In the genomic region with DNA sequence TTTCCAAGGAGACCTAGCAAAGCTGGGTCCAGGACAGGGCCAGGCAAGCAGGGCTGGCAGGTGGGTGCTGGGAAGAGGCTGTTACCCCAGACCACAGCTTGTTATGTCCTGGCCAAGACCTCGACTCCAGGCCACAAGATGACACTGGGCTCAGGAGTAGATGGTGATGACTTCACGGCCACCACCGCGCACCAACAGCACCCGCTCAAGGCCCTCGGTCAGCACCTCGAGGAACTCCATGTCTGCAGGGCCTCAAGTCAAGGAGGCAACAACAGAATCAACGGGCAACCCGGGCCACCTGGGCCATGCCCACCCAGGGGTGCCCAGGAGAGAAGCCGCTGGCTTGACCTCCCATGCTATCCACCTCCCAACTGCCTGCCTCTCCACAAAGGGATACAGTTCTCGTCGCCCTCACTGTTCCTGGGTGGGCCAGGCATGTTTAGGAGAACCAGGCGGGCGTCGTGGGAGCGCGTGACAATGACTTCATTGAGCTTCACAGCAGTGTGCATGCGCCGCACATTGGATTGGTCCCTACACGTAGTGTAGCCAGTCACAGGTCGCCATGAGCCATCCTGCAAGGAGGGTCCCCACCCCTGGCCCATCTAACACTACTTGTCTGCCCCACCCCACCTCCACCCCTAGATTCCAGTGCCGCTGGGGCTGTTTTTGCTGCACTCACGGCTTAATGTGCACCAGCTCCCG, we compare ENCODE assay signal across 8 cellular contexts. TPM values are rescaled to one million over a fixed set of nuclear protein-coding genes. Genes with fewer than 3 reads are reported as not detected.
DNase-seq lines count a peak whose midpoint lies in the region; ATAC-seq and TF ChIP-seq lines count a peak whose summit lies in the region.
"Had no signal": no experiment of that assay in that cellular context is flagged by ENCODE, and none has a peak within 500 bp of the region (broad histone marks: within the 10 kb centered on the region; RNA-seq: fewer than 3 reads in every experiment).

No MANE protein-coding gene starts in this region.

- intact Hi-C loops in colonic mucosa (cut with DNase I) (no loop called here), prostate gland (cut with DNase I) (no loop called here), left colon (cut with DNase I, micrococcal nuclease) (no loop called here)

- H3K9me3 ChIP-seq in AG04450 (ENCODE audit: control insufficient read depth, insufficient read depth, low read length): no peaks in the 10 kb centered on the region; the same call in 1 of the 2 replicates
- no peaks in the 10 kb centered on the region for H3K9me3 ChIP-seq in colonic mucosa
- no peaks in the 10 kb centered on the region for H3K9me3 ChIP-seq in prostate gland
- H3K9me3 ChIP-seq: thyroid gland had no signal

- H3K36me3 ChIP-seq in colonic mucosa (peaks cover 4% of the 10 kb centered on the region), prostate gland (peaks cover 21 to 40% of the 10 kb centered on the region in 2 donors)

- H3K27me3 ChIP-seq in AG04450 (ENCODE audit: control insufficient read depth, insufficient read depth, low read length) (no peaks in the 10 kb centered on the region), colonic mucosa (no peaks in the 10 kb centered on the region), prostate gland (replicated peaks; ENCODE audit: insufficient read depth) (no peaks in the 10 kb centered on the region)
- H3K27me3 ChIP-seq: thyroid gland had no signal

- H3K4me3 ChIP-seq in AG04450 (ENCODE audit: low read depth, low read length): no peak overlapping the region
- no peak overlapping the region for H3K4me3 ChIP-seq in colonic mucosa
- no peak overlapping the region for H3K4me3 ChIP-seq in prostate gland
- H3K4me3 ChIP-seq: thyroid gland had no signal

- no peak for TF ChIP-seq POLR2A in prostate gland (IDR thresholded peaks at IDR 0.05)

- ATAC-seq in HG03159 (IDR thresholded peaks at IDR 0.05; ENCODE audit: unreplicated experiment) (no peak), left colon (no peak)
- ATAC-seq: activated T-cell treated with anti-CD3 and anti-CD28 coated beads, Interleukin-2, amount 50 U/mL, for 4 hours had no signal

- CTCF ChIA-PET in AG04450 (lab: Charles Lee): interaction anchor here (0.6 kb wide), 1 partner anchor 297 kb away, joined by 3 read pairs; no protein-coding TSS in a partner anchor

- peak overlapping the region; percentile 21 for H3K27ac ChIP-seq in AG04450 (ENCODE audit: low read depth, low read length)
- peak overlapping the region; percentile 40 for H3K27ac ChIP-seq in colonic mucosa
- H3K27ac ChIP-seq in prostate gland: peak overlapping the region; percentile 33 to 59

- H3K4me1 ChIP-seq in colonic mucosa (no peaks in the 10 kb centered on the region), prostate gland (replicated peaks) (no peaks in the 10 kb centered on the region)

- POLR2A ChIA-PET in AG04450 (lab: Yijun Ruan, JAX): no interaction called here

- no peak for TF ChIP-seq CTCF in AG04450 (IDR thresholded peaks at IDR 0.05; ENCODE audit: low read depth, low read length)
- no peak for TF ChIP-seq CTCF in colonic mucosa (IDR thresholded peaks at IDR 0.05)
- no peak for TF ChIP-seq CTCF in prostate gland (IDR thresholded peaks at IDR 0.05)

- WGBS in prostate gland: 89% methylated on average over 24 of the region's 24 CpGs

- H3K9ac ChIP-seq in colonic mucosa (ENCODE audit: low read depth in 2 of 2, low read length in 2 of 2): no peak overlapping the region

- DNase-seq in AG04450 (ENCODE audit: low read depth, low spot score) (no peak), colonic mucosa (no peak), prostate gland (ENCODE audit: low spot score) (no peak), NCI-H526 (lab: John Stamatoyannopoulos, UW) (no peak), left colon (no peak)
- DNase-seq: activated T-cell treated with anti-CD3 and anti-CD28 coated beads, Interleukin-2, amount 50 U/mL, for 4 hours; thyroid gland had no signal

RNA-seq across cellular contexts. Expression of a gene that starts 0.9 kb away (rescaled TPM):
- 5.2 and 7.9 TPM in 2 replicates for polyA plus RNA-seq in AG04450 (2011; rRNA removed)
- 4.0 and 6.1 TPM in 2 replicates for polyA minus RNA-seq in AG04450 (2011; rRNA and poly(A)+ RNA removed)
- total RNA-seq in colonic mucosa: 1 to 10 TPM; 3.4 to 3.6 TPM
- 10 to 100 TPM in 1 of 2 donors, 1 to 10 TPM in 1; 6.9 to 17.4 TPM for total RNA-seq in prostate gland
- 1 to 10 TPM; 2.3 to 5.0 TPM for total RNA-seq in left colon

RNA-seq across cellular contexts. Expression of a gene that starts 8.2 kb away (rescaled TPM):
- 18.1 and 29.1 TPM in 2 replicates for polyA plus RNA-seq in AG04450 (2011; rRNA removed)
- 7.3 and 7.7 TPM in 2 replicates for polyA minus RNA-seq in AG04450 (2011; rRNA and poly(A)+ RNA removed)
- total RNA-seq in colonic mucosa: 100 to 1,000 TPM; 120 to 124 TPM
- 10 to 100 TPM; 29.9 to 42.5 TPM for total RNA-seq in prostate gland
- total RNA-seq in left colon: 100 to 1,000 TPM; 114 to 164 TPM

RNA-seq across cellular contexts. Expression of a gene that starts 13.2 kb away (rescaled TPM):
- polyA plus RNA-seq in AG04450 (2011; rRNA removed): 0.14 and 0.29 TPM in 2 replicates
- 0.70 TPM in 1 of 2 replicates, not detected in the other for polyA minus RNA-seq in AG04450 (2011; rRNA and poly(A)+ RNA removed)
- 1 to 10 TPM in 1 of 2 donors, under 1 TPM in 1; 0.64 to 2.2 TPM for total RNA-seq in colonic mucosa
- total RNA-seq in prostate gland: under 1 TPM in 1 of 2 donors, not detected in 1; 0.85 TPM
- total RNA-seq in left colon: 1 to 10 TPM in 1 of 2 donors, under 1 TPM in 1; 0.89 to 1.9 TPM

RNA-seq across cellular contexts. Expression of a gene that starts 23.6 kb away (rescaled TPM):
- polyA plus RNA-seq in AG04450 (2011; rRNA removed): 48.1 and 63.0 TPM in 2 replicates
- 114 and 139 TPM in 2 replicates for polyA minus RNA-seq in AG04450 (2011; rRNA and poly(A)+ RNA removed)
- total RNA-seq in colonic mucosa (10 to 100 TPM in 1 of 2 donors, 1 to 10 TPM in 1; 8.7 to 17.0 TPM), prostate gland (10 to 100 TPM; 32.6 to 89.1 TPM), left colon (10 to 100 TPM; 12.0 to 16.9 TPM)

RNA-seq across cellular contexts. Expression of a gene that starts 35.5 kb away (rescaled TPM):
- not detected in 2 replicates for polyA plus RNA-seq in AG04450 (2011; rRNA removed)
- not detected in 2 replicates for polyA minus RNA-seq in AG04450 (2011; rRNA and poly(A)+ RNA removed)
- not detected for total RNA-seq in colonic mucosa
- 10 to 100 TPM in 1 of 2 donors, not detected in 1; 49.9 TPM for total RNA-seq in prostate gland
- under 1 TPM in 1 of 2 donors, not detected in 1; 0.28 TPM for total RNA-seq in left colon
